In genomic region chr2:69980408-69980807, GRCh38 we compare ENCODE assay signal across 15 cellular contexts.
"Had no signal": no experiment of that assay in that cellular context is flagged by ENCODE, and none has a peak within 500 bp of the region (broad histone marks: within the 10 kb centered on the region; RNA-seq: fewer than 3 reads in every experiment).

No MANE protein-coding gene starts in this region.

- H3K27ac ChIP-seq: epithelial cell of prostate, pancreas had no signal

- H3K4me1 ChIP-seq: pancreas had no signal

- H3K4me3 ChIP-seq: left lung, pancreas, stomach had no signal

- ATAC-seq: effector memory CD8-positive, alpha-beta T cell; left lung; pancreas had no signal

- H3K9me3 ChIP-seq: left lung, pancreas, stomach had no signal

- H3K36me3 ChIP-seq: left lung, pancreas, stomach had no signal

- H3K27me3 ChIP-seq: left lung, pancreas, stomach had no signal

- DNase-seq: activated CD4-positive, alpha-beta memory T cell treated with anti-CD3 and anti-CD28 coated beads, Interleukin-2, amount 10 ng/mL, durations not matched to agents 7 days and 5 days; activated CD8-positive, alpha-beta memory T cell treated with anti-CD3 and anti-CD28 coated beads, Interleukin-2, amount 50 U/mL, for 4 hours; activated naive CD4-positive, alpha-beta T cell; caudate nucleus; cortex of kidney; effector memory CD8-positive, alpha-beta T cell; foreskin melanocyte; head of caudate nucleus; islet precursor cell; left lung; mesenchymal stem cell; pancreas; stomach; T-helper 9 cell had no signal
